In genomic region chrX:71095555-71095970, GRCh38 we compare ENCODE assay signal across 8 cellular contexts. TPM values are rescaled to one million over a fixed set of nuclear protein-coding genes. Genes with fewer than 3 reads are reported as not detected.
DNase-seq lines count a peak whose midpoint lies in the region; ATAC-seq, FAIRE-seq and TF ChIP-seq lines count a peak whose summit lies in the region.

Gene FOXO4, plus strand, starts transcription at chrX:71095851. Its CDS starts 678 bp downstream, at chrX:71096529.

- intact Hi-C loops in T-helper 1 cell treated with Interleukin-12 subunit alpha and Interleukin-12 subunit beta and Interleukin-4 antibody, amounts not matched to agents 30 ng/mL and 1 ng/mL, for 36 hours (cut with micrococcal nuclease): loop anchor here (1.0 to 10.0 kb wide), 7 partner anchors 27 to 641 kb away; partner anchors contain the start of genes SNX12, TAF1 and ZMYM3
- intact Hi-C loops in left ventricle myocardium superior (cut with micrococcal nuclease): no loop called here

- peak; percentile 99 for FAIRE-seq in GM12891 (lab: Jason Lieb, UNC)
- FAIRE-seq in urothelium cell line (lab: Jason Lieb, UNC): no peak

- peak; percentile 85 for ATAC-seq in HG02852 (IDR thresholded peaks at IDR 0.05; ENCODE audit: unreplicated experiment)
- ATAC-seq in left ventricle myocardium superior: peak; percentile 98

- DNase-seq in GM12891 (ENCODE audit: insufficient read length, low spot score) (peak; percentile 74), NCI-H146 treated with DMSO at 0.1 percent for 48 hours (lab: John Stamatoyannopoulos, UW; ENCODE audit: unreplicated experiment) (peak; percentile 67), amniotic stem cell (lab: John Stamatoyannopoulos, UW) (peak; percentile 37), left ventricle myocardium superior (peak; percentile 94), pulmonary artery endothelial cell (ENCODE audit: low read depth, low spot score) (peak; percentile 64), urothelium cell line (ENCODE audit: low spot score) (peak; percentile 91)

- no peak for TF ChIP-seq POLR2A in GM12891 (IDR thresholded peaks at IDR 0.05; ENCODE audit: low read depth, low read length)

TF ChIP-seq in GM12891, 5 proteins besides CTCF, POLR2A, EP300 and RAD21:
- no peak for TF ChIP-seq PAX5 (IDR thresholded peaks at IDR 0.05; ENCODE audit: insufficient read depth, low read length, severe bottlenecking)
- no peak for TF ChIP-seq POLR2AphosphoS5 (IDR thresholded peaks at IDR 0.05; ENCODE audit: low read depth, low read length)
- no peak for TF ChIP-seq SPI1 (IDR thresholded peaks at IDR 0.05; ENCODE audit: low read depth, low read length)

RNA-seq across cellular contexts. Expression of gene FOXO4, which starts in this region (rescaled TPM):
- polyA plus RNA-seq in GM12891 (2012; ENCODE audit: low read depth, missing spikeins): 2.4 TPM
- total RNA-seq in T-helper 1 cell treated with Interleukin-12 subunit alpha and Interleukin-12 subunit beta and Interleukin-4 antibody, amounts not matched to agents 30 ng/mL and 1 ng/mL, for 36 hours: 11.0 and 11.3 TPM in 2 replicates
- 56.3 TPM for total RNA-seq in left ventricle myocardium superior
- total RNA-seq in pulmonary artery endothelial cell: 5.3 and 7.2 TPM in 2 replicates

Comparison
In these comparisons a context has a peak if more than half of its experiments do, and no peak if none do; other contexts are left out.
1. Peak in every context shown above with its lines: DNase-seq and ATAC-seq.
2. DNase-seq: peak in every context shown above with its lines; median percentile 94 in left ventricle myocardium superior; 91 in urothelium cell line; 74 in GM12891; 67 in NCI-H146 treated with DMSO at 0.1 percent for 48 hours; 64 in pulmonary artery endothelial cell; 37 in amniotic stem cell.